Comparison of ENCODE assay signal across 11 cellular contexts in genomic region chr10:15352818-15353217, GRCh38. TPM values are rescaled to one million over a fixed set of nuclear protein-coding genes. Genes with fewer than 3 reads are reported as not detected.
A peak's percentile ranks its signal among the peaks of the same experiment; 100 is the strongest.
DNase-seq lines count a peak whose midpoint lies in the region; TF ChIP-seq lines count a peak whose summit lies in the region.
"Had no signal": no experiment of that assay in that cellular context is flagged by ENCODE, and none has a peak within 500 bp of the region (broad histone marks: within the 10 kb centered on the region; RNA-seq: fewer than 3 reads in every experiment).

No MANE protein-coding gene starts in this region.

- TF ChIP-seq CTCF in nephron (IDR thresholded peaks at IDR 0.05; ENCODE audit: unreplicated experiment in 3 of 3) (no peak), SK-N-SH (IDR thresholded peaks at IDR 0.05) (no peak)

- POLR2A ChIA-PET in SK-N-SH (lab: Yijun Ruan, JAX) = no interaction called here

- no peaks in the 10 kb centered on the region; a peak in 1 of 4 replicates for H3K4me1 ChIP-seq in SK-N-SH (ENCODE audit: control insufficient read depth in 1 of 2, insufficient read depth in 2 of 2, low read depth in 1 of 2, low read length in 1 of 2)

- H3K4me1 Mint-ChIP-seq in nephron = peaks cover 40% of the 10 kb centered on the region
- H3K4me1 Mint-ChIP-seq: B cell had no signal

- peaks cover 7% of the 10 kb centered on the region for H3K36me3 Mint-ChIP-seq in nephron (ENCODE audit: low read depth)
- H3K36me3 Mint-ChIP-seq: CD8-positive, alpha-beta T cell had no signal

- H3K9me2 ChIP-seq in SK-N-SH = no peaks in the 10 kb centered on the region

- H4K20me1 ChIP-seq in SK-N-SH (ENCODE audit: insufficient read depth) = peaks cover 3% of the 10 kb centered on the region; the same call in 1 of the 2 replicates

- no peak overlapping the region for H3K9ac ChIP-seq in SK-N-SH
- H3K9ac ChIP-seq: BLaER1 treated with 17β-estradiol and CSF1 and Interleukin-3, amounts not matched to agents 10 nM and 100 nM had no signal

- peaks cover 41% of the 10 kb centered on the region for H3K79me2 ChIP-seq in SK-N-SH (ENCODE audit: insufficient read depth)

- no peaks in the 10 kb centered on the region for H3K9me3 ChIP-seq in SK-N-SH

- H3K27ac Mint-ChIP-seq in nephron = peak overlapping the region; percentile 24 to 90 (median 71)
- H3K27ac Mint-ChIP-seq: B cell; CD8-positive, alpha-beta T cell had no signal

- TF ChIP-seq EP300 in SK-N-SH (IDR thresholded peaks at IDR 0.05; ENCODE audit: borderline replicate concordance in 1 of 2, low read depth in 1 of 2, low read length in 1 of 2) = no peak

- H3K4me3 ChIP-seq in SK-N-SH (ENCODE audit: low read depth in 2 of 2, low read length in 1 of 2) = no peak overlapping the region
- H3K4me3 ChIP-seq: BLaER1 treated with 17β-estradiol and CSF1 and Interleukin-3, amounts not matched to agents 10 nM and 100 nM had no signal

- WGBS in SK-N-SH (ENCODE audit: low lambda C conversion rate) = 89% methylated on average over 7 of the region's 7 CpGs

- no peak overlapping the region for H3K4me2 ChIP-seq in SK-N-SH
- H3K4me2 ChIP-seq: BLaER1 treated with 17β-estradiol and CSF1 and Interleukin-3, amounts not matched to agents 10 nM and 100 nM had no signal

- CTCF ChIA-PET in SK-N-SH (lab: Yijun Ruan, JAX) = no interaction called here

- DNase-seq in DMS 273 (lab: John Stamatoyannopoulos, UW; ENCODE audit: unreplicated experiment) = peak; percentile 94
- peak; percentile 41 to 79 for DNase-seq in NCI-H524 (lab: John Stamatoyannopoulos, UW)
- DNase-seq in superior temporal gyrus (ENCODE audit: extremely low spot score) = peak; percentile 24
- no peak for DNase-seq in SK-N-SH
- DNase-seq in dedifferentiated amniotic fluid mesenchymal stem cell (ENCODE audit: extremely low spot score) = no peak
- DNase-seq: Calu3; CD8-positive, alpha-beta T cell; H9 had no signal

- no peaks in the 10 kb centered on the region for H3K36me3 ChIP-seq in SK-N-SH (replicated peaks in 1 of 2; ENCODE audit: control insufficient read depth in 1 of 2, insufficient read depth in 2 of 2, low read length in 1 of 2)

- no peak for TF ChIP-seq RAD21 in SK-N-SH (IDR thresholded peaks at IDR 0.05; ENCODE audit: low read length)

- peaks cover 4% of the 10 kb centered on the region for H3F3A ChIP-seq in SK-N-SH (replicated peaks; ENCODE audit: insufficient read depth)

- no peak overlapping the region for H3K4me3 Mint-ChIP-seq in nephron
- H3K4me3 Mint-ChIP-seq: B cell; CD8-positive, alpha-beta T cell; H9 had no signal

- H3K27me3 Mint-ChIP-seq in nephron (ENCODE audit: low read depth) = peaks cover 3% of the 10 kb centered on the region

- no peak overlapping the region for H3K27ac ChIP-seq in SK-N-SH (ENCODE audit: low read depth in 2 of 2, low read length in 1 of 2)
- H3K27ac ChIP-seq: BLaER1 treated with 17β-estradiol and CSF1 and Interleukin-3, amounts not matched to agents 10 nM and 100 nM had no signal

- H3K9me3 Mint-ChIP-seq in nephron = no peaks in the 10 kb centered on the region
- H3K9me3 Mint-ChIP-seq: CD8-positive, alpha-beta T cell; H9 had no signal

- H3K27me3 ChIP-seq in SK-N-SH (ENCODE audit: insufficient read depth) = no peaks in the 10 kb centered on the region
- H3K27me3 ChIP-seq: BLaER1 treated with 17β-estradiol and CSF1 and Interleukin-3, amounts not matched to agents 10 nM and 100 nM had no signal

- H2AFZ ChIP-seq in SK-N-SH (ENCODE audit: low read depth) = no peak overlapping the region

TF ChIP-seq in SK-N-SH, 30 proteins besides CTCF, POLR2A, EP300 and RAD21:
- no peak for TF ChIP-seq TCF12 (IDR thresholded peaks at IDR 0.05)
- no peak for TF ChIP-seq EZH2phosphoT487 (IDR thresholded peaks at IDR 0.05; ENCODE audit: borderline replicate concordance, low read depth)
- TF ChIP-seq POLR2AphosphoS5 (IDR thresholded peaks at IDR 0.05; ENCODE audit: low read depth, low read length) = no peak
- TF ChIP-seq REST (IDR thresholded peaks at IDR 0.05; ENCODE audit: low read depth, low read length) = no peak
- no peak for TF ChIP-seq IRF3 (IDR thresholded peaks at IDR 0.05; ENCODE audit: low read depth, low read length)
- no peak for TF ChIP-seq NFIC (IDR thresholded peaks at IDR 0.05; ENCODE audit: borderline replicate concordance)
- TF ChIP-seq FOXM1 (IDR thresholded peaks at IDR 0.05; ENCODE audit: low read depth) = no peak
- no peak for TF ChIP-seq ELF1 (IDR thresholded peaks at IDR 0.05)

RNA-seq across cellular contexts. Expression of gene FAM171A1, which starts 18.3 kb away (rescaled TPM):
- 17.2 and 26.3 TPM in 2 replicates for polyA plus RNA-seq in SK-N-SH (2012; rRNA removed)
- 22.5 and 25.7 TPM in 2 replicates for polyA plus RNA-seq in SK-N-SH (2012; cell fraction: cytosol; rRNA removed)
- 16.8 and 17.2 TPM in 2 replicates for polyA plus RNA-seq in SK-N-SH (2012; cell fraction: nucleus; rRNA removed)

Comparison
In these comparisons a context has a peak if more than half of its experiments do, and no peak if none do; other contexts are left out.
1. DNase-seq: peak in DMS 273 (single experiment), NCI-H524 (2 of 2) and superior temporal gyrus (single experiment); none in SK-N-SH (single experiment) and dedifferentiated amniotic fluid mesenchymal stem cell (single experiment).